3 cellular contexts compared by ENCODE assay signal in the genomic region with DNA sequence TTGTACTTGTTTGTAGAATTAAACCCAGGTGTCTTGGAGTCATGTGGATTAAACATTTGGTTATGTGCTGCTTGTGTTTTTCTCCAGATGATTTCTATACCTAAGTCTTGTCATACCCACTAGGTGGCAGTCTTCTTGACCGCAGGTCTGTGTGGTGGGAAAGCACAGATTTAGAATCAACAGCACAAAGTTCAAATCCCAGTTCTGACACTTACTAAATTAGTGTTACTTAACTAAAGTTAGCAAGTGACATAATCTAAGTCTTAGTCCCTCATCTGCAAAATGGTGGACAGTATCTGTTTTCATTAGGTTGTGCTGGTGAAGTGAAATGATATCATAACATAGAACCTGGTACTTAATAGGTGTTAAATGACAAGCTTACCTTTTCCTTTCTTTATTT.
TF ChIP-seq lines count a peak whose summit lies in the region.

No MANE protein-coding gene starts in this region.

TF ChIP-seq in HCT116, 20 proteins besides CTCF, POLR2A, EP300 and RAD21 (continues in another document):
- TF ChIP-seq ZFX (IDR thresholded peaks at IDR 0.05) = no peak
- TF ChIP-seq CEBPB (IDR thresholded peaks at IDR 0.05; ENCODE audit: low read depth) = no peak
- TF ChIP-seq EZH2 (IDR thresholded peaks at IDR 0.05) = no peak
- TF ChIP-seq, protein P1, sequence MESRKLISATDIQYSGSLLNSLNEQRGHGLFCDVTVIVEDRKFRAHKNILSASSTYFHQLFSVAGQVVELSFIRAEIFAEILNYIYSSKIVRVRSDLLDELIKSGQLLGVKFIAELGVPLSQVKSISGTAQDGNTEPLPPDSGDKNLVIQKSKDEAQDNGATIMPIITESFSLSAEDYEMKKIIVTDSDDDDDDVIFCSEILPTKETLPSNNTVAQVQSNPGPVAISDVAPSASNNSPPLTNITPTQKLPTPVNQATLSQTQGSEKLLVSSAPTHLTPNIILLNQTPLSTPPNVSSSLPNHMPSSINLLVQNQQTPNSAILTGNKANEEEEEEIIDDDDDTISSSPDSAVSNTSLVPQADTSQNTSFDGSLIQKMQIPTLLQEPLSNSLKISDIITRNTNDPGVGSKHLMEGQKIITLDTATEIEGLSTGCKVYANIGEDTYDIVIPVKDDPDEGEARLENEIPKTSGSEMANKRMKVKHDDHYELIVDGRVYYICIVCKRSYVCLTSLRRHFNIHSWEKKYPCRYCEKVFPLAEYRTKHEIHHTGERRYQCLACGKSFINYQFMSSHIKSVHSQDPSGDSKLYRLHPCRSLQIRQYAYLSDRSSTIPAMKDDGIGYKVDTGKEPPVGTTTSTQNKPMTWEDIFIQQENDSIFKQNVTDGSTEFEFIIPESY (IDR thresholded peaks at IDR 0.05; ENCODE audit: extremely low read depth, insufficient replicate concordance, low read length) = no peak
- TF ChIP-seq, protein P2, sequence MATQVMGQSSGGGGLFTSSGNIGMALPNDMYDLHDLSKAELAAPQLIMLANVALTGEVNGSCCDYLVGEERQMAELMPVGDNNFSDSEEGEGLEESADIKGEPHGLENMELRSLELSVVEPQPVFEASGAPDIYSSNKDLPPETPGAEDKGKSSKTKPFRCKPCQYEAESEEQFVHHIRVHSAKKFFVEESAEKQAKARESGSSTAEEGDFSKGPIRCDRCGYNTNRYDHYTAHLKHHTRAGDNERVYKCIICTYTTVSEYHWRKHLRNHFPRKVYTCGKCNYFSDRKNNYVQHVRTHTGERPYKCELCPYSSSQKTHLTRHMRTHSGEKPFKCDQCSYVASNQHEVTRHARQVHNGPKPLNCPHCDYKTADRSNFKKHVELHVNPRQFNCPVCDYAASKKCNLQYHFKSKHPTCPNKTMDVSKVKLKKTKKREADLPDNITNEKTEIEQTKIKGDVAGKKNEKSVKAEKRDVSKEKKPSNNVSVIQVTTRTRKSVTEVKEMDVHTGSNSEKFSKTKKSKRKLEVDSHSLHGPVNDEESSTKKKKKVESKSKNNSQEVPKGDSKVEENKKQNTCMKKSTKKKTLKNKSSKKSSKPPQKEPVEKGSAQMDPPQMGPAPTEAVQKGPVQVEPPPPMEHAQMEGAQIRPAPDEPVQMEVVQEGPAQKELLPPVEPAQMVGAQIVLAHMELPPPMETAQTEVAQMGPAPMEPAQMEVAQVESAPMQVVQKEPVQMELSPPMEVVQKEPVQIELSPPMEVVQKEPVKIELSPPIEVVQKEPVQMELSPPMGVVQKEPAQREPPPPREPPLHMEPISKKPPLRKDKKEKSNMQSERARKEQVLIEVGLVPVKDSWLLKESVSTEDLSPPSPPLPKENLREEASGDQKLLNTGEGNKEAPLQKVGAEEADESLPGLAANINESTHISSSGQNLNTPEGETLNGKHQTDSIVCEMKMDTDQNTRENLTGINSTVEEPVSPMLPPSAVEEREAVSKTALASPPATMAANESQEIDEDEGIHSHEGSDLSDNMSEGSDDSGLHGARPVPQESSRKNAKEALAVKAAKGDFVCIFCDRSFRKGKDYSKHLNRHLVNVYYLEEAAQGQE (IDR thresholded peaks at IDR 0.05; ENCODE audit: low read depth) = no peak
- TF ChIP-seq SRF (IDR thresholded peaks at IDR 0.05; ENCODE audit: low read depth) = no peak
- no peak for TF ChIP-seq SIN3A (IDR thresholded peaks at IDR 0.05; ENCODE audit: low read depth)
- TF ChIP-seq EZH2phosphoT487 (IDR thresholded peaks at IDR 0.05; ENCODE audit: borderline replicate concordance) = no peak
- no peak for TF ChIP-seq TCF7L2 (IDR thresholded peaks at IDR 0.05; ENCODE audit: borderline replicate concordance, extremely low read depth, insufficient read depth, insufficient read length)
- no peak for TF ChIP-seq YY1 (IDR thresholded peaks at IDR 0.05; ENCODE audit: extremely low read depth, insufficient replicate concordance, low read depth, low read length)
- TF ChIP-seq, protein P3, sequence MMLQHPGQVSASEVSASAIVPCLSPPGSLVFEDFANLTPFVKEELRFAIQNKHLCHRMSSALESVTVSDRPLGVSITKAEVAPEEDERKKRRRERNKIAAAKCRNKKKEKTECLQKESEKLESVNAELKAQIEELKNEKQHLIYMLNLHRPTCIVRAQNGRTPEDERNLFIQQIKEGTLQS (IDR thresholded peaks at IDR 0.05) = no peak
- no peak for TF ChIP-seq ZNF274 (IDR thresholded peaks at IDR 0.05; ENCODE audit: low read depth, low read length)
- TF ChIP-seq JUND (IDR thresholded peaks at IDR 0.05) = no peak
- no peak for TF ChIP-seq SP1 (IDR thresholded peaks at IDR 0.05; ENCODE audit: low read depth)
- TF ChIP-seq ELF1 (IDR thresholded peaks at IDR 0.05; ENCODE audit: borderline replicate concordance, low read depth) = no peak

TF ChIP-seq in K562, 482 proteins besides CTCF, POLR2A, EP300 and RAD21 (continues in another document):
- TF ChIP-seq RCOR1 (IDR thresholded peaks at IDR 0.05; ENCODE audit: borderline replicate concordance in 1 of 2, low read depth in 2 of 2, low read length in 2 of 2) = 0 out of 4 replicates have a peak, but pooled peaks of 1 of the 2 experiments have one; percentile 21
- TF ChIP-seq RB1 (IDR thresholded peaks at IDR 0.05; ENCODE audit: low read depth) = no peak
- no peak for TF ChIP-seq HCFC1 (IDR thresholded peaks at IDR 0.05; ENCODE audit: low read depth, low read length)
- no peak for TF ChIP-seq ZNF140 (CRISPR knock-in tag; IDR thresholded peaks at IDR 0.05)
- TF ChIP-seq, protein P4, sequence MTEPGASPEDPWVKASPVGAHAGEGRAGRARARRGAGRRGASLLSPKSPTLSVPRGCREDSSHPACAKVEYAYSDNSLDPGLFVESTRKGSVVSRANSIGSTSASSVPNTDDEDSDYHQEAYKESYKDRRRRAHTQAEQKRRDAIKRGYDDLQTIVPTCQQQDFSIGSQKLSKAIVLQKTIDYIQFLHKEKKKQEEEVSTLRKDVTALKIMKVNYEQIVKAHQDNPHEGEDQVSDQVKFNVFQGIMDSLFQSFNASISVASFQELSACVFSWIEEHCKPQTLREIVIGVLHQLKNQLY (CRISPR knock-in tag; conservative IDR thresholded peaks at IDR 0.05) = no peak
- TF ChIP-seq PHF21A (IDR thresholded peaks at IDR 0.05; ENCODE audit: borderline replicate concordance, low read depth) = peak; percentile 44; the same call in 1 of the 2 replicates
- no peak for TF ChIP-seq MAFK (IDR thresholded peaks at IDR 0.05; ENCODE audit: low read length)
- no peak for TF ChIP-seq MAFF (IDR thresholded peaks at IDR 0.05; ENCODE audit: low read length)
- no peak for TF ChIP-seq CTBP1 (IDR thresholded peaks at IDR 0.05; ENCODE audit: borderline replicate concordance)
- TF ChIP-seq KDM1A (IDR thresholded peaks at IDR 0.05) = peak; percentile 63 to 69
- TF ChIP-seq NFIX (CRISPR knock-in tag; IDR thresholded peaks at IDR 0.05; ENCODE audit: low read depth) = no peak
- no peak for TF ChIP-seq POLR2G (IDR thresholded peaks at IDR 0.05; ENCODE audit: low read depth, low read length)
- peak; percentile 17; the same call in 1 of the 2 replicates for TF ChIP-seq ESRRA (IDR thresholded peaks at IDR 0.05; ENCODE audit: borderline replicate concordance, low read depth)
- no peak for TF ChIP-seq ZNF584 (CRISPR knock-in tag; IDR thresholded peaks at IDR 0.05; ENCODE audit: low read depth)
- 0 out of 4 replicates have a peak, but pooled peaks of 1 of the 2 experiments have one; percentile 9 for TF ChIP-seq HDAC1 (IDR thresholded peaks at IDR 0.05)
- no peak for TF ChIP-seq HSF4 (CRISPR knock-in tag; IDR thresholded peaks at IDR 0.05; ENCODE audit: borderline replicate concordance)
- TF ChIP-seq LCOR (CRISPR knock-in tag; IDR thresholded peaks at IDR 0.05) = no peak
- TF ChIP-seq ZNF780A (CRISPR knock-in tag; IDR thresholded peaks at IDR 0.05) = no peak
- TF ChIP-seq NR3C1 (CRISPR knock-in tag; IDR thresholded peaks at IDR 0.05) = no peak
- TF ChIP-seq SMC3 (conservative IDR thresholded peaks at IDR 0.05; ENCODE audit: insufficient read depth, low read depth, low read length) = peak; percentile 22; the same call in 1 of the 2 replicates
- TF ChIP-seq, protein P5, sequence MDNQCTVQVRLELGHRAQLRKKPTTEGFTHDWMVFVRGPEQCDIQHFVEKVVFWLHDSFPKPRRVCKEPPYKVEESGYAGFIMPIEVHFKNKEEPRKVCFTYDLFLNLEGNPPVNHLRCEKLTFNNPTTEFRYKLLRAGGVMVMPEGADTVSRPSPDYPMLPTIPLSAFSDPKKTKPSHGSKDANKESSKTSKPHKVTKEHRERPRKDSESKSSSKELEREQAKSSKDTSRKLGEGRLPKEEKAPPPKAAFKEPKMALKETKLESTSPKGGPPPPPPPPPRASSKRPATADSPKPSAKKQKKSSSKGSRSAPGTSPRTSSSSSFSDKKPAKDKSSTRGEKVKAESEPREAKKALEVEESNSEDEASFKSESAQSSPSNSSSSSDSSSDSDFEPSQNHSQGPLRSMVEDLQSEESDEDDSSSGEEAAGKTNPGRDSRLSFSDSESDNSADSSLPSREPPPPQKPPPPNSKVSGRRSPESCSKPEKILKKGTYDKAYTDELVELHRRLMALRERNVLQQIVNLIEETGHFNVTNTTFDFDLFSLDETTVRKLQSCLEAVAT (IDR thresholded peaks at IDR 0.05) = 0 out of 4 replicates have a peak, but pooled peaks of 1 of the 2 experiments have one; percentile 53

TF ChIP-seq in HepG2, 621 proteins besides CTCF, POLR2A, EP300 and RAD21 (continues in another document):
- TF ChIP-seq REPIN1 (CRISPR knock-in tag; IDR thresholded peaks at IDR 0.05; ENCODE audit: borderline replicate concordance, low read depth) (peak; percentile 45; the same call in 1 of the 2 replicates), ZNF83 (CRISPR knock-in tag; IDR thresholded peaks at IDR 0.05; ENCODE audit: borderline replicate concordance) (no peak), ZNF121 (CRISPR knock-in tag; IDR thresholded peaks at IDR 0.05) (no peak), ZNF34 (CRISPR knock-in tag; IDR thresholded peaks at IDR 0.05; ENCODE audit: borderline replicate concordance) (no peak), SMC3 (IDR thresholded peaks at IDR 0.05; ENCODE audit: low read length) (peak; percentile 97), NR2F1 (CRISPR knock-in tag; IDR thresholded peaks at IDR 0.05) (peak in 1 of 2 experiments; percentile 41; a peak in 1 of 4 replicates), GATAD1 (CRISPR knock-in tag; IDR thresholded peaks at IDR 0.05) (peak; percentile 45; the same call in 1 of the 2 replicates), GPN1 (CRISPR knock-in tag; IDR thresholded peaks at IDR 0.05; ENCODE audit: borderline replicate concordance) (no peak), HOXA5 (CRISPR knock-in tag; IDR thresholded peaks at IDR 0.05) (peak; percentile 76; the same call in 1 of the 2 replicates), ZNF552 (CRISPR knock-in tag; IDR thresholded peaks at IDR 0.05; ENCODE audit: borderline replicate concordance) (no peak), PITX1 (CRISPR knock-in tag; IDR thresholded peaks at IDR 0.05) (0 out of 2 replicates have a peak, but pooled peaks have one; percentile 45), MEF2D (CRISPR knock-in tag; IDR thresholded peaks at IDR 0.05) (peak; percentile 61; the same call in 1 of the 2 replicates), ZNF354B (CRISPR knock-in tag; IDR thresholded peaks at IDR 0.05) (no peak; the same call in 1 of the 2 replicates), FOXK1 (CRISPR knock-in tag; IDR thresholded peaks at IDR 0.05; ENCODE audit: borderline replicate concordance, low read depth) (0 out of 2 replicates have a peak, but pooled peaks have one; percentile 68), ZNF124 (CRISPR knock-in tag; IDR thresholded peaks at IDR 0.05) (peak; percentile 90; the same call in 1 of the 2 replicates), NCOA2 (CRISPR knock-in tag; IDR thresholded peaks at IDR 0.05) (peak; percentile 55; the same call in 1 of the 2 replicates), IKZF4 (CRISPR knock-in tag; IDR thresholded peaks at IDR 0.05; ENCODE audit: borderline replicate concordance, low read depth, not compliant biosample characterization) (no peak), ETV6 (CRISPR knock-in tag; conservative IDR thresholded peaks at IDR 0.05) (0 out of 2 replicates have a peak, but pooled peaks have one; percentile 54), ZNF75D (CRISPR knock-in tag; IDR thresholded peaks at IDR 0.05; ENCODE audit: borderline replicate concordance) (no peak), SIX1 (CRISPR knock-in tag; IDR thresholded peaks at IDR 0.05; ENCODE audit: borderline replicate concordance) (peak; percentile 56; the same call in 1 of the 2 replicates), FOXA3 (CRISPR knock-in tag; IDR thresholded peaks at IDR 0.05) (peak; percentile 80), TARDBP (CRISPR knock-in tag; IDR thresholded peaks at IDR 0.05) (peak; percentile 43; the same call in 1 of the 2 replicates), NR2F6 (IDR thresholded peaks at IDR 0.05) (no peak), NR2F6 (CRISPR knock-in tag; IDR thresholded peaks at IDR 0.05) (0 out of 2 replicates have a peak, but pooled peaks have one; percentile 32), EZH2 (conservative IDR thresholded peaks at IDR 0.05; ENCODE audit: low read depth, low read length) (0 out of 2 replicates have a peak, but pooled peaks have one; percentile 19), GATAD2A (CRISPR knock-in tag; IDR thresholded peaks at IDR 0.05) (peak; percentile 75), SOX13 (IDR thresholded peaks at IDR 0.05) (no peak), SOX13 (CRISPR knock-in tag; conservative IDR thresholded peaks at IDR 0.05 in 1 of 2, IDR thresholded peaks at IDR 0.05 in 1 of 2) (peak in 1 of 2 experiments; percentile 49; a peak in 2 of 4 replicates), ERF (CRISPR knock-in tag; IDR thresholded peaks at IDR 0.05) (peak; percentile 62; the same call in 1 of the 2 replicates), KLF6 (CRISPR knock-in tag; IDR thresholded peaks at IDR 0.05) (0 out of 2 replicates have a peak, but pooled peaks have one; percentile 49), CBFB (CRISPR knock-in tag; IDR thresholded peaks at IDR 0.05) (peak; percentile 94)
- TF ChIP-seq, protein P6, sequence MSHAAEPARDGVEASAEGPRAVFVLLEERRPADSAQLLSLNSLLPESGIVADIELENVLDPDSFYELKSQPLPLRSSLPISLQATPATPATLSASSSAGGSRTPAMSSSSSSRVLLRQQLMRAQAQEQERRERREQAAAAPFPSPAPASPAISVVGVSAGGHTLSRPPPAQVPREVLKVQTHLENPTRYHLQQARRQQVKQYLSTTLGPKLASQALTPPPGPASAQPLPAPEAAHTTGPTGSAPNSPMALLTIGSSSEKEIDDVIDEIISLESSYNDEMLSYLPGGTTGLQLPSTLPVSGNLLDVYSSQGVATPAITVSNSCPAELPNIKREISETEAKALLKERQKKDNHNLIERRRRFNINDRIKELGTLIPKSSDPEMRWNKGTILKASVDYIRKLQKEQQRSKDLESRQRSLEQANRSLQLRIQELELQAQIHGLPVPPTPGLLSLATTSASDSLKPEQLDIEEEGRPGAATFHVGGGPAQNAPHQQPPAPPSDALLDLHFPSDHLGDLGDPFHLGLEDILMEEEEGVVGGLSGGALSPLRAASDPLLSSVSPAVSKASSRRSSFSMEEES (CRISPR knock-in tag; IDR thresholded peaks at IDR 0.05) = peak; percentile 51; the same call in 1 of the 2 replicates
- TF ChIP-seq, protein P7, sequence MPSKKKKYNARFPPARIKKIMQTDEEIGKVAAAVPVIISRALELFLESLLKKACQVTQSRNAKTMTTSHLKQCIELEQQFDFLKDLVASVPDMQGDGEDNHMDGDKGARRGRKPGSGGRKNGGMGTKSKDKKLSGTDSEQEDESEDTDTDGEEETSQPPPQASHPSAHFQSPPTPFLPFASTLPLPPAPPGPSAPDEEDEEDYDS (CRISPR knock-in tag; IDR thresholded peaks at IDR 0.05) = 0 out of 2 replicates have a peak, but pooled peaks have one; percentile 47
